ENCODE assay signal across 1 cellular context in the genomic region with DNA sequence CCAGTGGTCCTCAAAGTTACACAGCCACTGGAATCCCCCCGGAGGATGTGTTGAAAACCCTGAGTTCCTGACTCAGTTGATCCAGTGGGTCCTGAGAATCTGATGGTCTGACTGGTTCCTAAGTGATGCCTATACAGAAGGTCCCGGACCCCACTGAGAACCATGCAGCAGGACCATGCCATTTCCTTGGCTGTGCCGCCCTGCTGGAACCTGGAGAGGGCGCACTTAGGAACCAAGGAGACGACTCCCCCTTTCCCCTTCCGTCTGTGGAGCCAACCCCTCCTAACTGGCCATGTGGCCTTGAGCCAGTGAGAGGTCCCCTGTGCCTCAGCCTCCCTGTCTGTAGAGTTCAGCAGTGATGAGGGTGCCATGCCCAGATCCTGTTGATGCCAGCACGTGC.
TF ChIP-seq lines count a peak whose summit lies in the region.

No MANE protein-coding gene starts in this region.

TF ChIP-seq in GM12878, 131 proteins besides CTCF, POLR2A, EP300 and RAD21:
- TF ChIP-seq FOXM1 (IDR thresholded peaks at IDR 0.05; ENCODE audit: low read depth, low read length) = no peak
- TF ChIP-seq, protein P1, sequence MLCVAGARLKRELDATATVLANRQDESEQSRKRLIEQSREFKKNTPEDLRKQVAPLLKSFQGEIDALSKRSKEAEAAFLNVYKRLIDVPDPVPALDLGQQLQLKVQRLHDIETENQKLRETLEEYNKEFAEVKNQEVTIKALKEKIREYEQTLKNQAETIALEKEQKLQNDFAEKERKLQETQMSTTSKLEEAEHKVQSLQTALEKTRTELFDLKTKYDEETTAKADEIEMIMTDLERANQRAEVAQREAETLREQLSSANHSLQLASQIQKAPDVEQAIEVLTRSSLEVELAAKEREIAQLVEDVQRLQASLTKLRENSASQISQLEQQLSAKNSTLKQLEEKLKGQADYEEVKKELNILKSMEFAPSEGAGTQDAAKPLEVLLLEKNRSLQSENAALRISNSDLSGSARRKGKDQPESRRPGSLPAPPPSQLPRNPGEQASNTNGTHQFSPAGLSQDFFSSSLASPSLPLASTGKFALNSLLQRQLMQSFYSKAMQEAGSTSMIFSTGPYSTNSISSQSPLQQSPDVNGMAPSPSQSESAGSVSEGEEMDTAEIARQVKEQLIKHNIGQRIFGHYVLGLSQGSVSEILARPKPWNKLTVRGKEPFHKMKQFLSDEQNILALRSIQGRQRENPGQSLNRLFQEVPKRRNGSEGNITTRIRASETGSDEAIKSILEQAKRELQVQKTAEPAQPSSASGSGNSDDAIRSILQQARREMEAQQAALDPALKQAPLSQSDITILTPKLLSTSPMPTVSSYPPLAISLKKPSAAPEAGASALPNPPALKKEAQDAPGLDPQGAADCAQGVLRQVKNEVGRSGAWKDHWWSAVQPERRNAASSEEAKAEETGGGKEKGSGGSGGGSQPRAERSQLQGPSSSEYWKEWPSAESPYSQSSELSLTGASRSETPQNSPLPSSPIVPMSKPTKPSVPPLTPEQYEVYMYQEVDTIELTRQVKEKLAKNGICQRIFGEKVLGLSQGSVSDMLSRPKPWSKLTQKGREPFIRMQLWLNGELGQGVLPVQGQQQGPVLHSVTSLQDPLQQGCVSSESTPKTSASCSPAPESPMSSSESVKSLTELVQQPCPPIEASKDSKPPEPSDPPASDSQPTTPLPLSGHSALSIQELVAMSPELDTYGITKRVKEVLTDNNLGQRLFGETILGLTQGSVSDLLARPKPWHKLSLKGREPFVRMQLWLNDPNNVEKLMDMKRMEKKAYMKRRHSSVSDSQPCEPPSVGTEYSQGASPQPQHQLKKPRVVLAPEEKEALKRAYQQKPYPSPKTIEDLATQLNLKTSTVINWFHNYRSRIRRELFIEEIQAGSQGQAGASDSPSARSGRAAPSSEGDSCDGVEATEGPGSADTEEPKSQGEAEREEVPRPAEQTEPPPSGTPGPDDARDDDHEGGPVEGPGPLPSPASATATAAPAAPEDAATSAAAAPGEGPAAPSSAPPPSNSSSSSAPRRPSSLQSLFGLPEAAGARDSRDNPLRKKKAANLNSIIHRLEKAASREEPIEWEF (IDR thresholded peaks at IDR 0.05; ENCODE audit: insufficient replicate concordance, low read depth, low read length) = no peak
- TF ChIP-seq, protein P2, sequence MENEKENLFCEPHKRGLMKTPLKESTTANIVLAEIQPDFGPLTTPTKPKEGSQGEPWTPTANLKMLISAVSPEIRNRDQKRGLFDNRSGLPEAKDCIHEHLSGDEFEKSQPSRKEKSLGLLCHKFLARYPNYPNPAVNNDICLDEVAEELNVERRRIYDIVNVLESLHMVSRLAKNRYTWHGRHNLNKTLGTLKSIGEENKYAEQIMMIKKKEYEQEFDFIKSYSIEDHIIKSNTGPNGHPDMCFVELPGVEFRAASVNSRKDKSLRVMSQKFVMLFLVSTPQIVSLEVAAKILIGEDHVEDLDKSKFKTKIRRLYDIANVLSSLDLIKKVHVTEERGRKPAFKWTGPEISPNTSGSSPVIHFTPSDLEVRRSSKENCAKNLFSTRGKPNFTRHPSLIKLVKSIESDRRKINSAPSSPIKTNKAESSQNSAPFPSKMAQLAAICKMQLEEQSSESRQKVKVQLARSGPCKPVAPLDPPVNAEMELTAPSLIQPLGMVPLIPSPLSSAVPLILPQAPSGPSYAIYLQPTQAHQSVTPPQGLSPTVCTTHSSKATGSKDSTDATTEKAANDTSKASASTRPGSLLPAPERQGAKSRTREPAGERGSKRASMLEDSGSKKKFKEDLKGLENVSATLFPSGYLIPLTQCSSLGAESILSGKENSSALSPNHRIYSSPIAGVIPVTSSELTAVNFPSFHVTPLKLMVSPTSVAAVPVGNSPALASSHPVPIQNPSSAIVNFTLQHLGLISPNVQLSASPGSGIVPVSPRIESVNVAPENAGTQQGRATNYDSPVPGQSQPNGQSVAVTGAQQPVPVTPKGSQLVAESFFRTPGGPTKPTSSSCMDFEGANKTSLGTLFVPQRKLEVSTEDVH (IDR thresholded peaks at IDR 0.05; ENCODE audit: low read depth, partially characterized antibody) = no peak
- no peak for TF ChIP-seq SREBF1 (IDR thresholded peaks at IDR 0.05; ENCODE audit: low read length)
- no peak for TF ChIP-seq TCF7 (IDR thresholded peaks at IDR 0.05; ENCODE audit: borderline replicate concordance)
- no peak for TF ChIP-seq ASH2L (IDR thresholded peaks at IDR 0.05; ENCODE audit: borderline replicate concordance, low read depth)
- TF ChIP-seq, protein P3, sequence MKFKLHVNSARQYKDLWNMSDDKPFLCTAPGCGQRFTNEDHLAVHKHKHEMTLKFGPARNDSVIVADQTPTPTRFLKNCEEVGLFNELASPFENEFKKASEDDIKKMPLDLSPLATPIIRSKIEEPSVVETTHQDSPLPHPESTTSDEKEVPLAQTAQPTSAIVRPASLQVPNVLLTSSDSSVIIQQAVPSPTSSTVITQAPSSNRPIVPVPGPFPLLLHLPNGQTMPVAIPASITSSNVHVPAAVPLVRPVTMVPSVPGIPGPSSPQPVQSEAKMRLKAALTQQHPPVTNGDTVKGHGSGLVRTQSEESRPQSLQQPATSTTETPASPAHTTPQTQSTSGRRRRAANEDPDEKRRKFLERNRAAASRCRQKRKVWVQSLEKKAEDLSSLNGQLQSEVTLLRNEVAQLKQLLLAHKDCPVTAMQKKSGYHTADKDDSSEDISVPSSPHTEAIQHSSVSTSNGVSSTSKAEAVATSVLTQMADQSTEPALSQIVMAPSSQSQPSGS (IDR thresholded peaks at IDR 0.05; ENCODE audit: low read length) = no peak
- TF ChIP-seq CBX5 (IDR thresholded peaks at IDR 0.05; ENCODE audit: low read depth) = no peak
- TF ChIP-seq JUNB (IDR thresholded peaks at IDR 0.05) = no peak
- TF ChIP-seq SUZ12 (IDR thresholded peaks at IDR 0.05; ENCODE audit: unreplicated experiment) = no peak
- TF ChIP-seq, protein P4, sequence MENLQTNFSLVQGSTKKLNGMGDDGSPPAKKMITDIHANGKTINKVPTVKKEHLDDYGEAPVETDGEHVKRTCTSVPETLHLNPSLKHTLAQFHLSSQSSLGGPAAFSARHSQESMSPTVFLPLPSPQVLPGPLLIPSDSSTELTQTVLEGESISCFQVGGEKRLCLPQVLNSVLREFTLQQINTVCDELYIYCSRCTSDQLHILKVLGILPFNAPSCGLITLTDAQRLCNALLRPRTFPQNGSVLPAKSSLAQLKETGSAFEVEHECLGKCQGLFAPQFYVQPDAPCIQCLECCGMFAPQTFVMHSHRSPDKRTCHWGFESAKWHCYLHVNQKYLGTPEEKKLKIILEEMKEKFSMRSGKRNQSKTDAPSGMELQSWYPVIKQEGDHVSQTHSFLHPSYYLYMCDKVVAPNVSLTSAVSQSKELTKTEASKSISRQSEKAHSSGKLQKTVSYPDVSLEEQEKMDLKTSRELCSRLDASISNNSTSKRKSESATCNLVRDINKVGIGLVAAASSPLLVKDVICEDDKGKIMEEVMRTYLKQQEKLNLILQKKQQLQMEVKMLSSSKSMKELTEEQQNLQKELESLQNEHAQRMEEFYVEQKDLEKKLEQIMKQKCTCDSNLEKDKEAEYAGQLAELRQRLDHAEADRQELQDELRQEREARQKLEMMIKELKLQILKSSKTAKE (IDR thresholded peaks at IDR 0.05; ENCODE audit: low read depth, poor library complexity, severe bottlenecking) = no peak
- no peak for TF ChIP-seq SIX5 (IDR thresholded peaks at IDR 0.05; ENCODE audit: low read depth, low read length, severe bottlenecking)
- TF ChIP-seq RUNX3 (IDR thresholded peaks at IDR 0.05; ENCODE audit: low read length) = no peak
- TF ChIP-seq, protein P5, sequence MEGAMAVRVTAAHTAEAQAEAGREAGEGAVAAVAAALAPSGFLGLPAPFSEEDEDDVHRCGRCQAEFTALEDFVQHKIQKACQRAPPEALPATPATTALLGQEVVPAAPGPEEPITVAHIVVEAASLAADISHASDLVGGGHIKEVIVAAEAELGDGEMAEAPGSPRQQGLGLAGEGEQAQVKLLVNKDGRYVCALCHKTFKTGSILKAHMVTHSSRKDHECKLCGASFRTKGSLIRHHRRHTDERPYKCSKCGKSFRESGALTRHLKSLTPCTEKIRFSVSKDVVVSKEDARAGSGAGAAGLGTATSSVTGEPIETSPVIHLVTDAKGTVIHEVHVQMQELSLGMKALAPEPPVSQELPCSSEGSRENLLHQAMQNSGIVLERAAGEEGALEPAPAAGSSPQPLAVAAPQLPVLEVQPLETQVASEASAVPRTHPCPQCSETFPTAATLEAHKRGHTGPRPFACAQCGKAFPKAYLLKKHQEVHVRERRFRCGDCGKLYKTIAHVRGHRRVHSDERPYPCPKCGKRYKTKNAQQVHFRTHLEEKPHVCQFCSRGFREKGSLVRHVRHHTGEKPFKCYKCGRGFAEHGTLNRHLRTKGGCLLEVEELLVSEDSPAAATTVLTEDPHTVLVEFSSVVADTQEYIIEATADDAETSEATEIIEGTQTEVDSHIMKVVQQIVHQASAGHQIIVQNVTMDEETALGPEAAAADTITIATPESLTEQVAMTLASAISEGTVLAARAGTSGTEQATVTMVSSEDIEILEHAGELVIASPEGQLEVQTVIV (IDR thresholded peaks at IDR 0.05; ENCODE audit: borderline replicate concordance, partially characterized antibody) = no peak
- TF ChIP-seq CBFB (IDR thresholded peaks at IDR 0.05; ENCODE audit: low read depth) = no peak
- TF ChIP-seq, protein P6, sequence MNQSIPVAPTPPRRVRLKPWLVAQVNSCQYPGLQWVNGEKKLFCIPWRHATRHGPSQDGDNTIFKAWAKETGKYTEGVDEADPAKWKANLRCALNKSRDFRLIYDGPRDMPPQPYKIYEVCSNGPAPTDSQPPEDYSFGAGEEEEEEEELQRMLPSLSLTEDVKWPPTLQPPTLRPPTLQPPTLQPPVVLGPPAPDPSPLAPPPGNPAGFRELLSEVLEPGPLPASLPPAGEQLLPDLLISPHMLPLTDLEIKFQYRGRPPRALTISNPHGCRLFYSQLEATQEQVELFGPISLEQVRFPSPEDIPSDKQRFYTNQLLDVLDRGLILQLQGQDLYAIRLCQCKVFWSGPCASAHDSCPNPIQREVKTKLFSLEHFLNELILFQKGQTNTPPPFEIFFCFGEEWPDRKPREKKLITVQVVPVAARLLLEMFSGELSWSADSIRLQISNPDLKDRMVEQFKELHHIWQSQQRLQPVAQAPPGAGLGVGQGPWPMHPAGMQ (IDR thresholded peaks at IDR 0.05; ENCODE audit: borderline replicate concordance) = no peak
- TF ChIP-seq, protein P7, sequence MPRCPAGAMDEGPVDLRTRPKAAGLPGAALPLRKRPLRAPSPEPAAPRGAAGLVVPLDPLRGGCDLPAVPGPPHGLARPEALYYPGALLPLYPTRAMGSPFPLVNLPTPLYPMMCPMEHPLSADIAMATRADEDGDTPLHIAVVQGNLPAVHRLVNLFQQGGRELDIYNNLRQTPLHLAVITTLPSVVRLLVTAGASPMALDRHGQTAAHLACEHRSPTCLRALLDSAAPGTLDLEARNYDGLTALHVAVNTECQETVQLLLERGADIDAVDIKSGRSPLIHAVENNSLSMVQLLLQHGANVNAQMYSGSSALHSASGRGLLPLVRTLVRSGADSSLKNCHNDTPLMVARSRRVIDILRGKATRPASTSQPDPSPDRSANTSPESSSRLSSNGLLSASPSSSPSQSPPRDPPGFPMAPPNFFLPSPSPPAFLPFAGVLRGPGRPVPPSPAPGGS (IDR thresholded peaks at IDR 0.05; ENCODE audit: borderline replicate concordance, insufficient read depth, low read depth, low read length, poor library complexity, severe bottlenecking) = no peak
- no peak for TF ChIP-seq NR2C2 (IDR thresholded peaks at IDR 0.05; ENCODE audit: borderline replicate concordance, control insufficient read depth, insufficient read length, low read depth)
- TF ChIP-seq, protein P8, sequence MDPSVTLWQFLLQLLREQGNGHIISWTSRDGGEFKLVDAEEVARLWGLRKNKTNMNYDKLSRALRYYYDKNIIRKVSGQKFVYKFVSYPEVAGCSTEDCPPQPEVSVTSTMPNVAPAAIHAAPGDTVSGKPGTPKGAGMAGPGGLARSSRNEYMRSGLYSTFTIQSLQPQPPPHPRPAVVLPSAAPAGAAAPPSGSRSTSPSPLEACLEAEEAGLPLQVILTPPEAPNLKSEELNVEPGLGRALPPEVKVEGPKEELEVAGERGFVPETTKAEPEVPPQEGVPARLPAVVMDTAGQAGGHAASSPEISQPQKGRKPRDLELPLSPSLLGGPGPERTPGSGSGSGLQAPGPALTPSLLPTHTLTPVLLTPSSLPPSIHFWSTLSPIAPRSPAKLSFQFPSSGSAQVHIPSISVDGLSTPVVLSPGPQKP (IDR thresholded peaks at IDR 0.05; ENCODE audit: low read depth, low read length) = no peak
- no peak for TF ChIP-seq MEF2B (IDR thresholded peaks at IDR 0.05; ENCODE audit: partially characterized antibody, poor library complexity, severe bottlenecking)
